Comparison of ENCODE assay signal across 1 cellular context in genomic region chr19:50679177-50680125, GRCh38.
TF ChIP-seq lines count a peak whose summit lies in the region.

No MANE protein-coding gene starts in this region.

TF ChIP-seq in K562, 482 proteins besides CTCF, POLR2A, EP300 and RAD21 (continued from another document and continues in another):
- TF ChIP-seq ZHX1 (conservative IDR thresholded peaks at IDR 0.05; ENCODE audit: low read length) (no peak), MTF1 (CRISPR knock-in tag; IDR thresholded peaks at IDR 0.05; ENCODE audit: borderline replicate concordance) (no peak), HES1 (IDR thresholded peaks at IDR 0.05; ENCODE audit: low read depth) (peak; percentile 42; the same call in 1 of the 2 replicates), NBN (IDR thresholded peaks at IDR 0.05; ENCODE audit: low read depth) (peak; percentile 94), OTX1 (CRISPR knock-in tag; IDR thresholded peaks at IDR 0.05) (peak; percentile 7; the same call in 1 of the 2 replicates), HDAC1 (IDR thresholded peaks at IDR 0.05) (peak in 1 of 2 experiments; percentile 36; a peak in 2 of 4 replicates), RFX5 (IDR thresholded peaks at IDR 0.05; ENCODE audit: low read depth, low read length) (peak; percentile 100), ADNP (tag; IDR thresholded peaks at IDR 0.05) (no peak), MTA1 (IDR thresholded peaks at IDR 0.05; ENCODE audit: borderline replicate concordance) (0 out of 2 replicates have a peak, but pooled peaks have one; percentile 21), MAX (CRISPR knock-in tag; IDR thresholded peaks at IDR 0.05) (peak; percentile 93), SMC3 (conservative IDR thresholded peaks at IDR 0.05; ENCODE audit: insufficient read depth, low read depth, low read length) (0 out of 2 replicates have a peak, but pooled peaks have one; percentile 2), HMG20B (CRISPR knock-in tag; IDR thresholded peaks at IDR 0.05) (no peak), COPS2 (conservative IDR thresholded peaks at IDR 0.05) (no peak), MAFG (tag; conservative IDR thresholded peaks at IDR 0.05) (no peak), DIDO1 (tag; IDR thresholded peaks at IDR 0.05; ENCODE audit: low read depth) (no peak), PHF20 (IDR thresholded peaks at IDR 0.05; ENCODE audit: partially characterized antibody) (peak; percentile 12), POLR3G (IDR thresholded peaks at IDR 0.05; ENCODE audit: extremely low read depth, insufficient read length, insufficient replicate concordance) (no peak), MBD2 (IDR thresholded peaks at IDR 0.05; ENCODE audit: borderline replicate concordance, low read depth) (peak; percentile 92), FOXM1 (IDR thresholded peaks at IDR 0.05; ENCODE audit: low read depth) (no peak), FOXM1 (CRISPR knock-in tag; IDR thresholded peaks at IDR 0.05; ENCODE audit: low read depth) (no peak), ARHGAP35 (IDR thresholded peaks at IDR 0.05; ENCODE audit: partially characterized antibody) (peak; percentile 76), PREB (CRISPR knock-in tag; IDR thresholded peaks at IDR 0.05) (no peak), SMARCA5 (IDR thresholded peaks at IDR 0.05) (peak; percentile 61; the same call in 1 of the 2 replicates), ZBTB12 (CRISPR knock-in tag; IDR thresholded peaks at IDR 0.05) (peak; percentile 93), NCOA2 (IDR thresholded peaks at IDR 0.05; ENCODE audit: partially characterized antibody in 2 of 2) (no peak), FOXA3 (CRISPR knock-in tag; conservative IDR thresholded peaks at IDR 0.05 in 1 of 2, IDR thresholded peaks at IDR 0.05 in 1 of 2) (peak in 1 of 2 experiments; percentile 66; a peak in 1 of 4 replicates), L3MBTL2 (IDR thresholded peaks at IDR 0.05) (peak; percentile 99), BACH1 (tag; IDR thresholded peaks at IDR 0.05) (no peak)
- TF ChIP-seq, protein P1, sequence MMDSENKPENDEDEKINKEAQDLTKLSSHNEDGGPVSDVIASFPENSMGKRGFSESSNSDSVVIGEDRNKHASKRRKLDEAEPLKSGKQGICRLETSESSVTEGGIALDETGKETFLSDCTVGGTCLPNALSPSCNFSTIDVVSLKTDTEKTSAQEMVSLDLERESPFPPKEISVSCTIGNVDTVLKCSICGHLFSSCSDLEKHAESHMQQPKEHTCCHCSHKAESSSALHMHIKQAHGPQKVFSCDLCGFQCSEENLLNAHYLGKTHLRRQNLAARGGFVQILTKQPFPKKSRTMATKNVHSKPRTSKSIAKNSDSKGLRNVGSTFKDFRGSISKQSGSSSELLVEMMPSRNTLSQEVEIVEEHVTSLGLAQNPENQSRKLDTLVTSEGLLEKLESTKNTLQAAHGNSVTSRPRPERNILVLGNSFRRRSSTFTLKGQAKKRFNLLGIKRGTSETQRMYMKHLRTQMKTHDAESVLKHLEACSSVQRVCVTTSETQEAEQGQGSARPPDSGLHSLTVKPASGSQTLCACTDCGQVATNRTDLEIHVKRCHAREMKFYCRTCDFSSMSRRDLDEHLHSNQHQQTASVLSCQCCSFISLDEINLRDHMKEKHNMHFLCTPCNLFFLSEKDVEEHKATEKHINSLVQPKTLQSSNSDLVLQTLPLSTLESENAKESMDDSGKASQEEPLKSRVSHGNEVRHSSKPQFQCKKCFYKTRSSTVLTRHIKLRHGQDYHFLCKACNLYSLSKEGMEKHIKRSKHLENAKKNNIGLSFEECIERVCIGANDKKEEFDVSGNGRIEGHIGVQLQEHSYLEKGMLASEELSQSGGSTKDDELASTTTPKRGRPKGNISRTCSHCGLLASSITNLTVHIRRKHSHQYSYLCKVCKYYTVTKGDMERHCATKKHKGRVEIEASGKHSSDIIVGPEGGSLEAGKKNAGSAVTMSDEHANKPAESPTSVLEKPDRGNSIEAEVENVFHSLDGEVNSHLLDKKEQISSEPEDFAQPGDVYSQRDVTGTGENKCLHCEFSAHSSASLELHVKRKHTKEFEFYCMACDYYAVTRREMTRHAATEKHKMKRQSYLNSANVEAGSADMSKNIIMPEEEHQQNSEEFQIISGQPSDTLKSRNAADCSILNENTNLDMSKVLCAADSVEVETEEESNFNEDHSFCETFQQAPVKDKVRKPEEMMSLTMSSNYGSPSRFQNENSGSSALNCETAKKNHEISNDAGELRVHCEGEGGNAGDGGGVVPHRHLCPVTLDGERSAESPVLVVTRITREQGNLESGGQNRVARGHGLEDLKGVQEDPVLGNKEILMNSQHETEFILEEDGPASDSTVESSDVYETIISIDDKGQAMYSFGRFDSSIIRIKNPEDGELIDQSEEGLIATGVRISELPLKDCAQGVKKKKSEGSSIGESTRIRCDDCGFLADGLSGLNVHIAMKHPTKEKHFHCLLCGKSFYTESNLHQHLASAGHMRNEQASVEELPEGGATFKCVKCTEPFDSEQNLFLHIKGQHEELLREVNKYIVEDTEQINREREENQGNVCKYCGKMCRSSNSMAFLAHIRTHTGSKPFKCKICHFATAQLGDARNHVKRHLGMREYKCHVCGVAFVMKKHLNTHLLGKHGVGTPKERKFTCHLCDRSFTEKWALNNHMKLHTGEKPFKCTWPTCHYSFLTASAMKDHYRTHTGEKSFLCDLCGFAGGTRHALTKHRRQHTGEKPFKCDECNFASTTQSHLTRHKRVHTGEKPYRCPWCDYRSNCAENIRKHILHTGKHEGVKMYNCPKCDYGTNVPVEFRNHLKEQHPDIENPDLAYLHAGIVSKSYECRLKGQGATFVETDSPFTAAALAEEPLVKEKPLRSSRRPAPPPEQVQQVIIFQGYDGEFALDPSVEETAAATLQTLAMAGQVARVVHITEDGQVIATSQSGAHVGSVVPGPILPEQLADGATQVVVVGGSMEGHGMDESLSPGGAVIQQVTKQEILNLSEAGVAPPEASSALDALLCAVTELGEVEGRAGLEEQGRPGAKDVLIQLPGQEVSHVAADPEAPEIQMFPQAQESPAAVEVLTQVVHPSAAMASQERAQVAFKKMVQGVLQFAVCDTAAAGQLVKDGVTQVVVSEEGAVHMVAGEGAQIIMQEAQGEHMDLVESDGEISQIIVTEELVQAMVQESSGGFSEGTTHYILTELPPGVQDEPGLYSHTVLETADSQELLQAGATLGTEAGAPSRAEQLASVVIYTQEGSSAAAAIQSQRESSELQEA (IDR thresholded peaks at IDR 0.05; ENCODE audit: low read depth) = no peak
- TF ChIP-seq, protein P2, sequence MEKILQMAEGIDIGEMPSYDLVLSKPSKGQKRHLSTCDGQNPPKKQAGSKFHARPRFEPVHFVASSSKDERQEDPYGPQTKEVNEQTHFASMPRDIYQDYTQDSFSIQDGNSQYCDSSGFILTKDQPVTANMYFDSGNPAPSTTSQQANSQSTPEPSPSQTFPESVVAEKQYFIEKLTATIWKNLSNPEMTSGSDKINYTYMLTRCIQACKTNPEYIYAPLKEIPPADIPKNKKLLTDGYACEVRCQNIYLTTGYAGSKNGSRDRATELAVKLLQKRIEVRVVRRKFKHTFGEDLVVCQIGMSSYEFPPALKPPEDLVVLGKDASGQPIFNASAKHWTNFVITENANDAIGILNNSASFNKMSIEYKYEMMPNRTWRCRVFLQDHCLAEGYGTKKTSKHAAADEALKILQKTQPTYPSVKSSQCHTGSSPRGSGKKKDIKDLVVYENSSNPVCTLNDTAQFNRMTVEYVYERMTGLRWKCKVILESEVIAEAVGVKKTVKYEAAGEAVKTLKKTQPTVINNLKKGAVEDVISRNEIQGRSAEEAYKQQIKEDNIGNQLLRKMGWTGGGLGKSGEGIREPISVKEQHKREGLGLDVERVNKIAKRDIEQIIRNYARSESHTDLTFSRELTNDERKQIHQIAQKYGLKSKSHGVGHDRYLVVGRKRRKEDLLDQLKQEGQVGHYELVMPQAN (IDR thresholded peaks at IDR 0.05; ENCODE audit: borderline replicate concordance) = peak; percentile 77
- TF ChIP-seq, protein P3, sequence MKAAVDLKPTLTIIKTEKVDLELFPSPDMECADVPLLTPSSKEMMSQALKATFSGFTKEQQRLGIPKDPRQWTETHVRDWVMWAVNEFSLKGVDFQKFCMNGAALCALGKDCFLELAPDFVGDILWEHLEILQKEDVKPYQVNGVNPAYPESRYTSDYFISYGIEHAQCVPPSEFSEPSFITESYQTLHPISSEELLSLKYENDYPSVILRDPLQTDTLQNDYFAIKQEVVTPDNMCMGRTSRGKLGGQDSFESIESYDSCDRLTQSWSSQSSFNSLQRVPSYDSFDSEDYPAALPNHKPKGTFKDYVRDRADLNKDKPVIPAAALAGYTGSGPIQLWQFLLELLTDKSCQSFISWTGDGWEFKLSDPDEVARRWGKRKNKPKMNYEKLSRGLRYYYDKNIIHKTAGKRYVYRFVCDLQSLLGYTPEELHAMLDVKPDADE (conservative IDR thresholded peaks at IDR 0.05; ENCODE audit: control insufficient read depth, low read depth, low read length) = 0 out of 2 replicates have a peak, but pooled peaks have one; percentile 42
- TF ChIP-seq, protein P4, sequence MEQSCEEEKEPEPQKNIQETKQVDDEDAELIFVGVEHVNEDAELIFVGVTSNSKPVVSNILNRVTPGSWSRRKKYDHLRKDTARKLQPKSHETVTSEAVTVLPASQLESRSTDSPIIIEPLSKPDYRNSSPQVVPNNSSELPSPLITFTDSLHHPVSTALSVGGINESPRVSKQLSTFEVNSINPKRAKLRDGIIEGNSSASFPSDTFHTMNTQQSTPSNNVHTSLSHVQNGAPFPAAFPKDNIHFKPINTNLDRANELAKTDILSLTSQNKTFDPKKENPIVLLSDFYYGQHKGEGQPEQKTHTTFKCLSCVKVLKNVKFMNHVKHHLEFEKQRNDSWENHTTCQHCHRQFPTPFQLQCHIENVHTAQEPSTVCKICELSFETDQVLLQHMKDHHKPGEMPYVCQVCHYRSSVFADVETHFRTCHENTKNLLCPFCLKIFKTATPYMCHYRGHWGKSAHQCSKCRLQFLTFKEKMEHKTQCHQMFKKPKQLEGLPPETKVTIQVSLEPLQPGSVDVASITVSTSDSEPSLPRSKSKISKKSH (CRISPR knock-in tag; IDR thresholded peaks at IDR 0.05) = no peak
- TF ChIP-seq, protein P5, sequence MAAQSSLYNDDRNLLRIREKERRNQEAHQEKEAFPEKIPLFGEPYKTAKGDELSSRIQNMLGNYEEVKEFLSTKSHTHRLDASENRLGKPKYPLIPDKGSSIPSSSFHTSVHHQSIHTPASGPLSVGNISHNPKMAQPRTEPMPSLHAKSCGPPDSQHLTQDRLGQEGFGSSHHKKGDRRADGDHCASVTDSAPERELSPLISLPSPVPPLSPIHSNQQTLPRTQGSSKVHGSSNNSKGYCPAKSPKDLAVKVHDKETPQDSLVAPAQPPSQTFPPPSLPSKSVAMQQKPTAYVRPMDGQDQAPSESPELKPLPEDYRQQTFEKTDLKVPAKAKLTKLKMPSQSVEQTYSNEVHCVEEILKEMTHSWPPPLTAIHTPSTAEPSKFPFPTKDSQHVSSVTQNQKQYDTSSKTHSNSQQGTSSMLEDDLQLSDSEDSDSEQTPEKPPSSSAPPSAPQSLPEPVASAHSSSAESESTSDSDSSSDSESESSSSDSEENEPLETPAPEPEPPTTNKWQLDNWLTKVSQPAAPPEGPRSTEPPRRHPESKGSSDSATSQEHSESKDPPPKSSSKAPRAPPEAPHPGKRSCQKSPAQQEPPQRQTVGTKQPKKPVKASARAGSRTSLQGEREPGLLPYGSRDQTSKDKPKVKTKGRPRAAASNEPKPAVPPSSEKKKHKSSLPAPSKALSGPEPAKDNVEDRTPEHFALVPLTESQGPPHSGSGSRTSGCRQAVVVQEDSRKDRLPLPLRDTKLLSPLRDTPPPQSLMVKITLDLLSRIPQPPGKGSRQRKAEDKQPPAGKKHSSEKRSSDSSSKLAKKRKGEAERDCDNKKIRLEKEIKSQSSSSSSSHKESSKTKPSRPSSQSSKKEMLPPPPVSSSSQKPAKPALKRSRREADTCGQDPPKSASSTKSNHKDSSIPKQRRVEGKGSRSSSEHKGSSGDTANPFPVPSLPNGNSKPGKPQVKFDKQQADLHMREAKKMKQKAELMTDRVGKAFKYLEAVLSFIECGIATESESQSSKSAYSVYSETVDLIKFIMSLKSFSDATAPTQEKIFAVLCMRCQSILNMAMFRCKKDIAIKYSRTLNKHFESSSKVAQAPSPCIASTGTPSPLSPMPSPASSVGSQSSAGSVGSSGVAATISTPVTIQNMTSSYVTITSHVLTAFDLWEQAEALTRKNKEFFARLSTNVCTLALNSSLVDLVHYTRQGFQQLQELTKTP (IDR thresholded peaks at IDR 0.05; ENCODE audit: low read depth in 1 of 2, partially characterized antibody in 2 of 2) = peak in 1 of 2 experiments; percentile 43
